ENCODE assay signal across 1 cellular context in the genomic region with DNA sequence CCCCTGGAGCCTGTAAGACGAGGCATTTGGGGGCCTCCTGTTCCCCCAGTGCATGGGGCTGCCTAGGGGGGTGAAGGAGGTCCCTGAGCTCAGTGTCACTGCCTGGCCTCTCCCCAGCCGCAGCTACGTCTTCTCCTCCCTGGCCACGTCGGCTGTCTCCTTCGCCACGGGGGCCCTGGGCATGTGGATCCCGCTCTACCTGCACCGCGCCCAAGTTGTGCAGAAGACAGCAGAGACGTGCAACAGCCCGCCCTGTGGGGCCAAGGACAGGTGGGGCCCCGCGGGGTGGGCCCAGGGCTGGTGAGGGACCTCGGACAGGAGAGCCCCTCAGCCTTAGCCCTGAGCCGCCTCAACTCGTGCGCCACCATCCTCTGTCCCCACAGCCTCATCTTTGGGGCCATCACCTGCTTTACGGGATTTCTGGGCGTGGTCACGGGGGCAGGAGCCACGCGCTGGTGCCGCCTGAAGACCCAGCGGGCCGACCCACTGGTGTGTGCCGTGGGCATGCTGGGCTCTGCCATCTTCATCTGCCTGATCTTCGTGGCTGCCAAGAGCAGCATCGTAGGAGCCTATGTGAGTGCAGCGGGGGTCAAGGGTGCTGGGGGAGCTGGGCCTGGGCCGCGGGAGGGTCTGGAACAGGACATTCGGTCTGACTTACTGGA.
TF ChIP-seq lines count a peak whose summit lies in the region.

No MANE protein-coding gene starts in this region.

TF ChIP-seq in K562, 482 proteins besides CTCF, POLR2A, EP300 and RAD21:
- TF ChIP-seq POLR2G (IDR thresholded peaks at IDR 0.05; ENCODE audit: low read depth, low read length), result peak; percentile 42; the same call in 1 of the 2 replicates
- no peak for TF ChIP-seq E2F4 (CRISPR knock-in tag; IDR thresholded peaks at IDR 0.05; ENCODE audit: low read depth)
